13 cellular contexts compared by ENCODE assay signal in genomic region chr7:120740348-120740747, GRCh38.
DNase-seq lines count a peak whose midpoint lies in the region; ATAC-seq, FAIRE-seq and TF ChIP-seq lines count a peak whose summit lies in the region.
"Had no signal": no experiment of that assay in that cellular context is flagged by ENCODE, and none has a peak within 500 bp of the region (broad histone marks: within the 10 kb centered on the region; RNA-seq: fewer than 3 reads in every experiment).

No MANE protein-coding gene starts in this region.

- TF ChIP-seq POLR2A in H54 (IDR thresholded peaks at IDR 0.05; ENCODE audit: low read depth, low read length), result no peak
- TF ChIP-seq POLR2A in esophagus muscularis mucosa (IDR thresholded peaks at IDR 0.05; ENCODE audit: low read depth), result no peak

- no peak overlapping the region for H3K27ac Mint-ChIP-seq in activated T-helper 2 cell treated with anti-CD3 and anti-CD28 coated beads, Interferon-gamma antibody, Interleukin-2, Interleukin-4, amounts not matched to agents 10 μg/mL and 5 μg/mL and 100 μg/mL, durations not matched to agents 14 hours and 24 hours and 36 hours
- H3K27ac Mint-ChIP-seq: activated CD4-positive, alpha-beta memory T cell treated with anti-CD3 and anti-CD28 coated beads, Interleukin-2, amount 10 ng/mL, durations not matched to agents 7 days and 5 days had no signal

- no peak for TF ChIP-seq EP300 in esophagus muscularis mucosa (IDR thresholded peaks at IDR 0.05)

- H3K9ac ChIP-seq in parathyroid adenoma, result no peak overlapping the region

- no peaks in the 10 kb centered on the region for H3K4me1 Mint-ChIP-seq in activated T-helper 2 cell treated with anti-CD3 and anti-CD28 coated beads, Interferon-gamma antibody, Interleukin-2, Interleukin-4, amounts not matched to agents 10 μg/mL and 5 μg/mL and 100 μg/mL, durations not matched to agents 14 hours and 24 hours and 36 hours (ENCODE audit: low read depth)
- H3K4me1 Mint-ChIP-seq: activated CD4-positive, alpha-beta memory T cell treated with anti-CD3 and anti-CD28 coated beads, Interleukin-2, amount 10 ng/mL, durations not matched to agents 7 days and 5 days had no signal

- no peak overlapping the region for H3K27ac ChIP-seq in esophagus muscularis mucosa (replicated peaks in 1 of 4)
- H3K27ac ChIP-seq in parathyroid adenoma, result no peak overlapping the region
- H3K27ac ChIP-seq: suprapubic skin had no signal

- H3K36me3 ChIP-seq in esophagus muscularis mucosa, result no peaks in the 10 kb centered on the region
- no peaks in the 10 kb centered on the region for H3K36me3 ChIP-seq in parathyroid adenoma (ENCODE audit: control insufficient read depth, insufficient read depth, low read length)
- H3K36me3 ChIP-seq: suprapubic skin had no signal

- intact Hi-C loops in esophagus muscularis mucosa (cut with DNase I), result no loop called here
- intact Hi-C loops in activated T-helper 2 cell treated with anti-CD3 and anti-CD28 coated beads, Interferon-gamma antibody, Interleukin-2, Interleukin-4, amounts not matched to agents 10 μg/mL and 5 μg/mL and 100 μg/mL, durations not matched to agents 14 hours and 24 hours and 36 hours (cut with micrococcal nuclease), result no loop called here

- no peaks in the 10 kb centered on the region for H3K36me3 Mint-ChIP-seq in activated T-helper 2 cell treated with anti-CD3 and anti-CD28 coated beads, Interferon-gamma antibody, Interleukin-2, Interleukin-4, amounts not matched to agents 10 μg/mL and 5 μg/mL and 100 μg/mL, durations not matched to agents 14 hours and 24 hours and 36 hours (ENCODE audit: low read depth)

- H3K4me3 Mint-ChIP-seq in activated T-helper 2 cell treated with anti-CD3 and anti-CD28 coated beads, Interferon-gamma antibody, Interleukin-2, Interleukin-4, amounts not matched to agents 10 μg/mL and 5 μg/mL and 100 μg/mL, durations not matched to agents 14 hours and 24 hours and 36 hours (ENCODE audit: low read depth), result no peak overlapping the region
- H3K4me3 Mint-ChIP-seq: activated CD4-positive, alpha-beta memory T cell treated with anti-CD3 and anti-CD28 coated beads, Interleukin-2, amount 10 ng/mL, durations not matched to agents 7 days and 5 days had no signal

- H2AFZ ChIP-seq in parathyroid adenoma, result no peak overlapping the region

- no peaks in the 10 kb centered on the region for H3K79me2 ChIP-seq in parathyroid adenoma

- H3K9me3 Mint-ChIP-seq in activated T-helper 2 cell treated with anti-CD3 and anti-CD28 coated beads, Interferon-gamma antibody, Interleukin-2, Interleukin-4, amounts not matched to agents 10 μg/mL and 5 μg/mL and 100 μg/mL, durations not matched to agents 14 hours and 24 hours and 36 hours, result no peaks in the 10 kb centered on the region
- H3K9me3 Mint-ChIP-seq: activated CD4-positive, alpha-beta memory T cell treated with anti-CD3 and anti-CD28 coated beads, Interleukin-2, amount 10 ng/mL, durations not matched to agents 7 days and 5 days had no signal

- no peaks in the 10 kb centered on the region for H3K9me3 ChIP-seq in esophagus muscularis mucosa
- H3K9me3 ChIP-seq in parathyroid adenoma (ENCODE audit: control insufficient read depth, low read length), result no peaks in the 10 kb centered on the region
- H3K9me3 ChIP-seq: suprapubic skin had no signal

- WGBS in esophagus muscularis mucosa, result 22% methylated on average over 3 of the region's 3 CpGs

- FAIRE-seq in H54 (lab: Jason Lieb, UNC), result peak; percentile 79
- FAIRE-seq: frontal cortex had no signal

- TF ChIP-seq CTCF in esophagus muscularis mucosa (IDR thresholded peaks at IDR 0.05), result no peak
- no peak for TF ChIP-seq CTCF in parathyroid adenoma (IDR thresholded peaks at IDR 0.05)

- ATAC-seq in HG03097 (IDR thresholded peaks at IDR 0.05; ENCODE audit: low FRiP score, unreplicated experiment), result no peak

- H3K27me3 Mint-ChIP-seq in activated T-helper 2 cell treated with anti-CD3 and anti-CD28 coated beads, Interferon-gamma antibody, Interleukin-2, Interleukin-4, amounts not matched to agents 10 μg/mL and 5 μg/mL and 100 μg/mL, durations not matched to agents 14 hours and 24 hours and 36 hours (ENCODE audit: low read depth), result no peaks in the 10 kb centered on the region
- H3K27me3 Mint-ChIP-seq: activated CD4-positive, alpha-beta memory T cell treated with anti-CD3 and anti-CD28 coated beads, Interleukin-2, amount 10 ng/mL, durations not matched to agents 7 days and 5 days had no signal

- H3K4me3 ChIP-seq in esophagus muscularis mucosa, result peak overlapping the region; percentile 12 to 39 (median 17)
- H3K4me3 ChIP-seq in parathyroid adenoma (ENCODE audit: low read depth, low read length), result peak overlapping the region; percentile 28
- H3K4me3 ChIP-seq: suprapubic skin had no signal

- H3K27me3 ChIP-seq in esophagus muscularis mucosa (no peaks in the 10 kb centered on the region), parathyroid adenoma (ENCODE audit: control insufficient read depth, insufficient read depth, low read length) (no peaks in the 10 kb centered on the region)
- H3K27me3 ChIP-seq: suprapubic skin had no signal

- DNase-seq in H54 (ENCODE audit: insufficient read length, low spot score) (no peak), RPMI7951 (ENCODE audit: low read depth) (peak; percentile 21), esophagus muscularis mucosa (ENCODE audit: extremely low spot score) (no peak), GM03348 (ENCODE audit: low spot score) (no peak)
- DNase-seq in effector CD8-positive, alpha-beta T cell (lab: John Stamatoyannopoulos, UW), result no peak
- DNase-seq in activated T-helper 2 cell treated with anti-CD3 and anti-CD28 coated beads, Interferon-gamma antibody, Interleukin-2, Interleukin-4, amounts not matched to agents 10 μg/mL and 5 μg/mL and 100 μg/mL, durations not matched to agents 14 hours and 24 hours and 36 hours (ENCODE audit: low spot score), result no peak
- DNase-seq: activated CD4-positive, alpha-beta memory T cell treated with anti-CD3 and anti-CD28 coated beads, Interleukin-2, amount 10 ng/mL, durations not matched to agents 7 days and 5 days; NCI-H2171 treated with DMSO at 0.1 percent for 48 hours; stimulated activated CD4-positive, alpha-beta T cell treated with anti-CD3 and anti-CD28 coated beads, Interleukin-2, amount 100 ng/mL, for 24 hours had no signal

- no peaks in the 10 kb centered on the region for H3K4me1 ChIP-seq in esophagus muscularis mucosa
- H3K4me1 ChIP-seq in parathyroid adenoma, result no peaks in the 10 kb centered on the region
- H3K4me1 ChIP-seq: suprapubic skin had no signal

- H3K4me2 ChIP-seq in parathyroid adenoma (ENCODE audit: low read length), result no peak overlapping the region
